In the genomic region with DNA sequence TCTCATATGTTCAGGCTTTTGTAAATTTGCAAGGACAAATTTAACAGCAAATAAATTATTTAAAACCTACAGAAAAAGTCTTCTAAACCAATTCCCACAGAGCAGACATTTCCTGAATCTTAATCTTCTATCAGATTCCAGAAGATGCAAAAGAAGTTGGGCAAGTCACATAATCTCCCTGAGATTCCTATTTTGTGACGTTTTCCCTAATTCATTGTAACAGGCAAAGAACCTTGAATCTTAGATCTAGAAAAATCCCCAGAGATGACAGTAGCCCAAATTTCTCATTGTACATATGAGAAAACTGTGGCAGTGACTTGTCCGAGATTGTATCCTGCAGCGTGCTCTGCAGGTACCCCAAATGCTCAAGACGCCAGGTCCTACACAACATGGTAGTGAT, we compare ENCODE assay signal across 27 cellular contexts. TPM values are rescaled to one million over a fixed set of nuclear protein-coding genes. Genes with fewer than 3 reads are reported as not detected.
"Had no signal": no experiment of that assay in that cellular context is flagged by ENCODE, and none has a peak within 500 bp of the region (broad histone marks: within the 10 kb centered on the region; RNA-seq: fewer than 3 reads in every experiment).

No MANE protein-coding gene starts in this region.

- ATAC-seq: stimulated activated effector memory CD8-positive, alpha-beta T cell treated with anti-CD3 and anti-CD28 coated beads, Interleukin-12 subunit alpha, Interleukin-12 subunit beta, amount 100 ng/mL, for 72 hours; stimulated activated memory B cell treated with anti-CD40 and anti-IgM and Interleukin-4, amounts not matched to agents 10 μg/mL and 1 μg/mL and 100 μg/mL, for 72 hours; stimulated activated naive B cell treated with anti-CD40 and anti-IgM and Interleukin-4, amounts not matched to agents 10 μg/mL and 1 μg/mL and 100 μg/mL, for 72 hours; stimulated activated naive CD8-positive, alpha-beta T cell treated with anti-CD3 and anti-CD28 coated beads, Interleukin-15, amount 100 ng/mL, for 72 hours; stimulated activated naive CD8-positive, alpha-beta T cell treated with anti-CD3 and anti-CD28 coated beads, Interleukin-15, Interleukin-2, amounts not matched to agents 100 U/mL and 50 U/mL, for 24 hours; upper lobe of right lung had no signal

- H3K27ac ChIP-seq: stomach, suprapubic skin, testis, thoracic aorta, thyroid gland, tibial artery, tibial nerve, transverse colon, upper lobe of right lung, uterus, vagina had no signal

- H3K27me3 ChIP-seq: stomach, suprapubic skin, testis, thyroid gland, tibial artery, tibial nerve, transverse colon, upper lobe of right lung, uterus, vagina had no signal

- H3K4me3 ChIP-seq: stomach, suprapubic skin, testis, thoracic aorta, thyroid gland, tibial artery, tibial nerve, transverse colon, upper lobe of right lung, uterus, vagina had no signal

- H3K9me3 ChIP-seq: suprapubic skin, testis, thyroid gland, tibial artery, tibial nerve, transverse colon, upper lobe of right lung, uterus, vagina had no signal

- DNase-seq: stimulated activated CD4-positive, alpha-beta T cell treated with anti-CD3 and anti-CD28 coated beads, Interleukin-2, amount 100 ng/mL, for 24 hours; stimulated activated CD4-positive, alpha-beta T cell treated with anti-CD3 and anti-CD28 coated beads, Interleukin-2, amount 100 ng/mL, for 48 hours; stimulated activated CD4-positive, alpha-beta T cell treated with anti-CD3 and anti-CD28 coated beads, Interleukin-4, amount 100 ng/mL, for 1 hour; stimulated activated CD4-positive, alpha-beta T cell treated with anti-CD3 and anti-CD28 coated beads, Interleukin-4, amount 100 ng/mL, for 24 hours; stimulated activated CD4-positive, alpha-beta T cell treated with anti-CD3 and anti-CD28 coated beads, Interleukin-4, amount 100 ng/mL, for 4 hours; stimulated activated CD8-positive, alpha-beta memory T cell treated with anti-CD3 and anti-CD28 coated beads, Interleukin-4, amount 100 ng/mL, for 48 hours; stimulated activated naive B cell treated with anti-CD40 and anti-IgM and Interleukin-4, amounts not matched to agents 10 μg/mL and 1 μg/mL and 100 μg/mL, for 72 hours; stimulated activated naive CD4-positive, alpha-beta T cell; stimulated activated naive CD8-positive, alpha-beta T cell treated with anti-CD3 and anti-CD28 coated beads, Interleukin-15, amount 100 ng/mL, for 72 hours; stimulated activated naive CD8-positive, alpha-beta T cell treated with anti-CD3 and anti-CD28 coated beads, Interleukin-15, Interleukin-2, amounts not matched to agents 100 U/mL and 50 U/mL, for 24 hours; stomach; substantia nigra; testis; thyroid gland; tibial artery; transverse colon; upper lobe of right lung; uterus had no signal

- H3K36me3 ChIP-seq: stomach, suprapubic skin, thoracic aorta, thyroid gland, tibial artery, tibial nerve, transverse colon, upper lobe of right lung, uterus, vagina had no signal

- H3K4me1 ChIP-seq: stomach, suprapubic skin, testis, thyroid gland, tibial artery, tibial nerve, transverse colon, upper lobe of right lung, uterus, vagina had no signal

RNA-seq across cellular contexts. Expression of gene ITPRID1, which starts 4.9 kb away (rescaled TPM):
- total RNA-seq: subcutaneous adipose tissue, thoracic aorta, thyroid gland, tibial nerve, upper lobe of right lung, ureter, urinary bladder, vagina had no signal
